31 cellular contexts compared by ENCODE assay signal in the genomic region with DNA sequence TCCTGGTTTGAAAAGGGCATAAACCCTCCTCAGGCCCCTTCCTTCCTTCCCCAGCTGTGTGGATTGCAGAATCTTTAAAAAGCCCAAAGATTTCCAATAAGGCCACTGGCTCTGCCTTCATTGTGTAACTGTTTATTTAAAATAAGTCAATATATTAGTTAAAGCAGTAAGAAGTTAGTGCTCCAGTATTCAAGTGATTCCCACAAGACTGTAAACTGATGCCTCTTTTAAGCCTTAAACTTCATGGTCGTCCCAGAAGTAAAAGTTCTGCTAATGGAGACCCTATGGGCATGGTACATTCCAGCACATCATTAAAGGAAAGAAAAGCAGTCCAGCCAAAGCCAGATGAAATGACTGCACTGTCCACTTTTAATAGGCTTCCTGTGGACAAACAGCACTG.
DNase-seq lines count a peak whose midpoint lies in the region; ATAC-seq and TF ChIP-seq lines count a peak whose summit lies in the region.
"Had no signal": no experiment of that assay in that cellular context is flagged by ENCODE, and none has a peak within 500 bp of the region (broad histone marks: within the 10 kb centered on the region; RNA-seq: fewer than 3 reads in every experiment).

No MANE protein-coding gene starts in this region.

- no peaks in the 10 kb centered on the region for H3K36me3 Mint-ChIP-seq in endothelial cell (ENCODE audit: low read depth, unreplicated experiment)
- H3K36me3 Mint-ChIP-seq: activated naive CD8-positive, alpha-beta T cell treated with anti-CD3 and anti-CD28 coated beads, Interleukin-2, amount 10 ng/mL, durations not matched to agents 7 days and 5 days; brain; CD8-positive, alpha-beta T cell; naive thymus-derived CD4-positive, alpha-beta T cell had no signal

- no peak for ATAC-seq in foreskin keratinocyte
- ATAC-seq in HG03571 (IDR thresholded peaks at IDR 0.05; ENCODE audit: unreplicated experiment) = no peak
- ATAC-seq in GM19395 (IDR thresholded peaks at IDR 0.05; ENCODE audit: unreplicated experiment) = no peak
- ATAC-seq in HG03159 (IDR thresholded peaks at IDR 0.05; ENCODE audit: unreplicated experiment) = no peak
- ATAC-seq: activated CD4-positive, CD25-positive, alpha-beta regulatory T cell treated with anti-CD3 and anti-CD28 coated beads, Interleukin-2, amount 50 U/mL, for 24 hours; CD8-positive, alpha-beta T cell; gastroesophageal sphincter; left colon; naive thymus-derived CD4-positive, alpha-beta T cell; Right ventricle myocardium inferior had no signal

- no peaks in the 10 kb centered on the region for H3K9me3 Mint-ChIP-seq in endothelial cell (ENCODE audit: unreplicated experiment)
- H3K9me3 Mint-ChIP-seq: activated naive CD8-positive, alpha-beta T cell treated with anti-CD3 and anti-CD28 coated beads, Interleukin-2, amount 10 ng/mL, durations not matched to agents 7 days and 5 days; CD8-positive, alpha-beta T cell had no signal

- no peak for TF ChIP-seq EP300 in stomach (IDR thresholded peaks at IDR 0.05)

- peaks cover 4% of the 10 kb centered on the region; the same call in 1 of the 2 replicates for H3K4me1 ChIP-seq in HEK293 (ENCODE audit: control insufficient read depth, insufficient read depth, low read length)
- H3K4me1 ChIP-seq in mesodermal cell (ENCODE audit: control insufficient read depth, insufficient read depth, low read length, poor library complexity, severe bottlenecking) = peaks cover 13% of the 10 kb centered on the region
- peaks cover 20 to 69% (median 45%) of the 10 kb centered on the region in 4 donors for H3K4me1 ChIP-seq in stomach
- H3K4me1 ChIP-seq in foreskin keratinocyte = no peaks in the 10 kb centered on the region

- H3K27me3 Mint-ChIP-seq in endothelial cell (ENCODE audit: unreplicated experiment) = peaks cover 5% of the 10 kb centered on the region

- CTCF ChIA-PET in HEK293 (lab: Yijun Ruan, JAX) = interaction anchor here (0.7 to 3.1 kb wide), 2 partner anchors 18 to 519 kb away, joined by 4 to 25 read pairs; no protein-coding TSS in a partner anchor

- intact Hi-C loops in stomach (cut with DNase I; ENCODE audit: low total_unique reads) = no loop called here

- no peaks in the 10 kb centered on the region for H3K9me3 ChIP-seq in HEK293 (ENCODE audit: control insufficient read depth, insufficient read depth, low read depth, low read length)
- no peaks in the 10 kb centered on the region for H3K9me3 ChIP-seq in mesodermal cell (ENCODE audit: control insufficient read depth, low read length)
- H3K9me3 ChIP-seq in stomach = no peaks in the 10 kb centered on the region
- H3K9me3 ChIP-seq: BE2C, gastroesophageal sphincter, testis had no signal

- POLR2A ChIA-PET in HEK293 (lab: Yijun Ruan, JAX) = no interaction called here

- DNase-seq in endothelial cell (ENCODE audit: low spot score) = no peak
- DNase-seq in stomach = no peak
- no peak for DNase-seq in foreskin keratinocyte
- DNase-seq: activated CD4-positive, alpha-beta T cell treated with anti-CD3 and anti-CD28 coated beads, Interleukin-2, amount 50 U/mL, for 48 hours; activated gamma-delta T cell treated with Interleukin-2 at 50 U/mL for 16 hours; activated naive CD8-positive, alpha-beta T cell treated with anti-CD3 and anti-CD28 coated beads, Interleukin-2, amount 10 ng/mL, durations not matched to agents 7 days and 5 days; activated T-cell treated with anti-CD3 and anti-CD28 coated beads, Interleukin-2, amount 50 U/mL, for 48 hours; BE2C; CD8-positive, alpha-beta T cell; DMS 273 treated with DMSO at 0.1 percent for 48 hours; dorsolateral prefrontal cortex; EL; left colon; midbrain; naive thymus-derived CD4-positive, alpha-beta T cell; NCI-H1436; NCI-H2081; NCI-H748 treated with DMSO at 0.1 percent for 48 hours; stimulated activated naive CD4-positive, alpha-beta T cell; T-helper 2 cell; testis had no signal

- WGBS in mesodermal cell (ENCODE audit: insufficient coverage in 2 of 2), 2 experiments = 0 to 100% methylated on average over 1 of the region's 1 CpG
- WGBS in stomach, 5 donors = 7 to 24% (median 19%) methylated on average over 1 of the region's 1 CpG

- H3K4me3 ChIP-seq in HEK293 (ENCODE audit: low read depth, low read length) (no peak overlapping the region), mesodermal cell (ENCODE audit: extremely low read depth, insufficient read depth, low read length, poor library complexity, severe bottlenecking) (no peak overlapping the region), stomach (no peak overlapping the region)
- H3K4me3 ChIP-seq: dorsolateral prefrontal cortex, gastroesophageal sphincter, skin epidermis, testis had no signal

- no peak for TF ChIP-seq CTCF in HEK293 (tag by site-specific recombination; IDR thresholded peaks at IDR 0.05)
- TF ChIP-seq CTCF in endothelial cell (IDR thresholded peaks at IDR 0.05; ENCODE audit: unreplicated experiment) = no peak
- no peak for TF ChIP-seq CTCF in stomach (IDR thresholded peaks at IDR 0.05)
- no peak for TF ChIP-seq CTCF in foreskin keratinocyte (conservative IDR thresholded peaks at IDR 0.05)

- no peak overlapping the region for H3K27ac ChIP-seq in HEK293 (ENCODE audit: extremely low read depth, low read depth, low read length)
- H3K27ac ChIP-seq in mesodermal cell (ENCODE audit: low read depth, low read length, severe bottlenecking) = peak overlapping the region; percentile 18
- peak overlapping the region; percentile 73 to 95 (median 94) for H3K27ac ChIP-seq in stomach
- H3K27ac ChIP-seq in foreskin keratinocyte = no peak overlapping the region
- H3K27ac ChIP-seq: dorsolateral prefrontal cortex, skin epidermis, testis had no signal

- TF ChIP-seq POLR2A in stomach (IDR thresholded peaks at IDR 0.05) = no peak

- H3K4me1 Mint-ChIP-seq in endothelial cell (ENCODE audit: unreplicated experiment) = peaks cover 44% of the 10 kb centered on the region

- peak overlapping the region; percentile 59 for H3K27ac Mint-ChIP-seq in endothelial cell (ENCODE audit: unreplicated experiment)
- H3K27ac Mint-ChIP-seq: activated naive CD8-positive, alpha-beta T cell treated with anti-CD3 and anti-CD28 coated beads, Interleukin-2, amount 10 ng/mL, durations not matched to agents 7 days and 5 days; CD8-positive, alpha-beta T cell; naive thymus-derived CD4-positive, alpha-beta T cell had no signal

- H3K27me3 ChIP-seq in stomach (peaks cover 0 to 34% (median 23%) of the 10 kb centered on the region in 3 donors), foreskin keratinocyte (peaks cover 27% of the 10 kb centered on the region)
- H3K27me3 ChIP-seq: testis had no signal

- H3K4me3 Mint-ChIP-seq in endothelial cell (ENCODE audit: unreplicated experiment) = no peak overlapping the region
- H3K4me3 Mint-ChIP-seq: activated naive CD8-positive, alpha-beta T cell treated with anti-CD3 and anti-CD28 coated beads, Interleukin-2, amount 10 ng/mL, durations not matched to agents 7 days and 5 days; CD8-positive, alpha-beta T cell; naive thymus-derived CD4-positive, alpha-beta T cell had no signal

- H3K36me3 ChIP-seq in HEK293 (ENCODE audit: control insufficient read depth in 2 of 2, insufficient read depth in 1 of 2, low read length in 2 of 2) (no peaks in the 10 kb centered on the region), mesodermal cell (ENCODE audit: control insufficient read depth, insufficient read depth, low read length) (no peaks in the 10 kb centered on the region), stomach (no peaks in the 10 kb centered on the region)
- H3K36me3 ChIP-seq: BE2C, gastroesophageal sphincter had no signal

TF ChIP-seq in HEK293, 187 proteins besides CTCF, POLR2A, EP300 and RAD21 (continues in another document):
- TF ChIP-seq SP3 (tag by site-specific recombination; IDR thresholded peaks at IDR 0.05) = no peak
- TF ChIP-seq, protein P1, sequence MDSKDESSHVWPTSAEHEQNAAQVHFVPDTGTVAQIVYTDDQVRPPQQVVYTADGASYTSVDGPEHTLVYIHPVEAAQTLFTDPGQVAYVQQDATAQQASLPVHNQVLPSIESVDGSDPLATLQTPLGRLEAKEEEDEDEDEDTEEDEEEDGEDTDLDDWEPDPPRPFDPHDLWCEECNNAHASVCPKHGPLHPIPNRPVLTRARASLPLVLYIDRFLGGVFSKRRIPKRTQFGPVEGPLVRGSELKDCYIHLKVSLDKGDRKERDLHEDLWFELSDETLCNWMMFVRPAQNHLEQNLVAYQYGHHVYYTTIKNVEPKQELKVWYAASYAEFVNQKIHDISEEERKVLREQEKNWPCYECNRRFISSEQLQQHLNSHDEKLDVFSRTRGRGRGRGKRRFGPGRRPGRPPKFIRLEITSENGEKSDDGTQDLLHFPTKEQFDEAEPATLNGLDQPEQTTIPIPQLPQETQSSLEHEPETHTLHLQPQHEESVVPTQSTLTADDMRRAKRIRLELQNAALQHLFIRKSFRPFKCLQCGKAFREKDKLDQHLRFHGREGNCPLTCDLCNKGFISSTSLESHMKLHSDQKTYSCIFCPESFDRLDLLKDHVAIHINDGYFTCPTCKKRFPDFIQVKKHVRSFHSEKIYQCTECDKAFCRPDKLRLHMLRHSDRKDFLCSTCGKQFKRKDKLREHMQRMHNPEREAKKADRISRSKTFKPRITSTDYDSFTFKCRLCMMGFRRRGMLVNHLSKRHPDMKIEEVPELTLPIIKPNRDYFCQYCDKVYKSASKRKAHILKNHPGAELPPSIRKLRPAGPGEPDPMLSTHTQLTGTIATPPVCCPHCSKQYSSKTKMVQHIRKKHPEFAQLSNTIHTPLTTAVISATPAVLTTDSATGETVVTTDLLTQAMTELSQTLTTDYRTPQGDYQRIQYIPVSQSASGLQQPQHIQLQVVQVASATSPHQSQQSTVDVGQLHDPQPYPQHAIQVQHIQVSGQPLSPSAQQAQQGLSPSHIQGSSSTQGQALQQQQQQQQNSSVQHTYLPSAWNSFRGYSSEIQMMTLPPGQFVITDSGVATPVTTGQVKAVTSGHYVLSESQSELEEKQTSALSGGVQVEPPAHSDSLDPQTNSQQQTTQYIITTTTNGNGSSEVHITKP (tag by site-specific recombination; IDR thresholded peaks at IDR 0.05) = peak; percentile 84
- TF ChIP-seq ZNF37A (tag by site-specific recombination; IDR thresholded peaks at IDR 0.05) = no peak
- TF ChIP-seq, protein P2, sequence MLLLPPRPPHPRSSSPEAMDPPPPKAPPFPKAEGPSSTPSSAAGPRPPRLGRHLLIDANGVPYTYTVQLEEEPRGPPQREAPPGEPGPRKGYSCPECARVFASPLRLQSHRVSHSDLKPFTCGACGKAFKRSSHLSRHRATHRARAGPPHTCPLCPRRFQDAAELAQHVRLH (tag by site-specific recombination; IDR thresholded peaks at IDR 0.05) = no peak
- TF ChIP-seq, protein P3, sequence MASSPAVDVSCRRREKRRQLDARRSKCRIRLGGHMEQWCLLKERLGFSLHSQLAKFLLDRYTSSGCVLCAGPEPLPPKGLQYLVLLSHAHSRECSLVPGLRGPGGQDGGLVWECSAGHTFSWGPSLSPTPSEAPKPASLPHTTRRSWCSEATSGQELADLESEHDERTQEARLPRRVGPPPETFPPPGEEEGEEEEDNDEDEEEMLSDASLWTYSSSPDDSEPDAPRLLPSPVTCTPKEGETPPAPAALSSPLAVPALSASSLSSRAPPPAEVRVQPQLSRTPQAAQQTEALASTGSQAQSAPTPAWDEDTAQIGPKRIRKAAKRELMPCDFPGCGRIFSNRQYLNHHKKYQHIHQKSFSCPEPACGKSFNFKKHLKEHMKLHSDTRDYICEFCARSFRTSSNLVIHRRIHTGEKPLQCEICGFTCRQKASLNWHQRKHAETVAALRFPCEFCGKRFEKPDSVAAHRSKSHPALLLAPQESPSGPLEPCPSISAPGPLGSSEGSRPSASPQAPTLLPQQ (tag by site-specific recombination; IDR thresholded peaks at IDR 0.05) = peak; percentile 64

Comparison
In these comparisons a context has a peak if more than half of its experiments do, and no peak if none do; other contexts are left out.
1. H3K27ac ChIP-seq: peak in mesodermal cell (single experiment) and stomach (5 of 5); none in HEK293 (single experiment) and foreskin keratinocyte (single experiment).